2 cellular contexts compared by ENCODE assay signal in genomic region chr12:52903285-52903854, GRCh38.
TF ChIP-seq lines count a peak whose summit lies in the region.

No MANE protein-coding gene starts in this region.

TF ChIP-seq in A549, 52 proteins besides CTCF, POLR2A, EP300 and RAD21 (continued from another document and continues in another):
- no peak for TF ChIP-seq CHD2 (IDR thresholded peaks at IDR 0.05; ENCODE audit: low read length, partially characterized antibody)
- TF ChIP-seq FOSL2 (IDR thresholded peaks at IDR 0.05), result no peak
- TF ChIP-seq FOSL2 (CRISPR knock-in tag; IDR thresholded peaks at IDR 0.05), result peak; percentile 26; the same call in 1 of the 2 replicates
- TF ChIP-seq PHF8 (IDR thresholded peaks at IDR 0.05; ENCODE audit: borderline replicate concordance, low read depth), result no peak
- TF ChIP-seq PBX3 (IDR thresholded peaks at IDR 0.05), result no peak
- TF ChIP-seq TP53 (CRISPR knock-in tag; IDR thresholded peaks at IDR 0.05), result peak; percentile 85
- TF ChIP-seq HMGXB4 (CRISPR knock-in tag; IDR thresholded peaks at IDR 0.05; ENCODE audit: borderline replicate concordance), result 0 out of 2 replicates have a peak, but pooled peaks have one; percentile 39
- TF ChIP-seq CBX2 (IDR thresholded peaks at IDR 0.05; ENCODE audit: borderline replicate concordance, low read depth), result no peak
- TF ChIP-seq GATA3 (IDR thresholded peaks at IDR 0.05; ENCODE audit: borderline replicate concordance), result no peak
- no peak for TF ChIP-seq CHD4 (IDR thresholded peaks at IDR 0.05; ENCODE audit: borderline replicate concordance)
- no peak for TF ChIP-seq ZNF302 (CRISPR knock-in tag; IDR thresholded peaks at IDR 0.05)
- TF ChIP-seq RCOR1 (IDR thresholded peaks at IDR 0.05; ENCODE audit: low read depth, low read length), result no peak
- no peak for TF ChIP-seq HOXB13 (CRISPR knock-in tag; IDR thresholded peaks at IDR 0.05; ENCODE audit: low read depth)
- TF ChIP-seq SREBF2 (IDR thresholded peaks at IDR 0.05), result no peak
- no peak for TF ChIP-seq BCL3 (IDR thresholded peaks at IDR 0.05)
- no peak for TF ChIP-seq MAFK (IDR thresholded peaks at IDR 0.05; ENCODE audit: partially characterized antibody)
- no peak for TF ChIP-seq HOXB5 (CRISPR knock-in tag; IDR thresholded peaks at IDR 0.05)
- TF ChIP-seq SMC3 (IDR thresholded peaks at IDR 0.05), result 0 out of 3 replicates have a peak, but pooled peaks have one; percentile 7
- peak; percentile 26; the same call in 1 of the 2 replicates for TF ChIP-seq FOSB (CRISPR knock-in tag; IDR thresholded peaks at IDR 0.05)
- TF ChIP-seq EHF (CRISPR knock-in tag; IDR thresholded peaks at IDR 0.05), result no peak
- no peak; the same call in 1 of the 2 replicates for TF ChIP-seq RFX5 (IDR thresholded peaks at IDR 0.05)
- TF ChIP-seq ZFP36 (IDR thresholded peaks at IDR 0.05; ENCODE audit: borderline replicate concordance, partially characterized antibody), result no peak
- no peak for TF ChIP-seq HDAC2 (IDR thresholded peaks at IDR 0.05)
- no peak for TF ChIP-seq USF2 (IDR thresholded peaks at IDR 0.05)
- no peak for TF ChIP-seq TFCP2L1 (CRISPR knock-in tag; IDR thresholded peaks at IDR 0.05)
- TF ChIP-seq JUN (IDR thresholded peaks at IDR 0.05), result peak in 1 of 2 experiments; percentile 85; a peak in 4 of 5 replicates
- 0 out of 2 replicates have a peak, but pooled peaks have one; percentile 26 for TF ChIP-seq RARB (CRISPR knock-in tag; IDR thresholded peaks at IDR 0.05)
- TF ChIP-seq MAZ (IDR thresholded peaks at IDR 0.05; ENCODE audit: borderline replicate concordance, low read depth, low read length), result 0 out of 2 replicates have a peak, but pooled peaks have one; percentile 6
- TF ChIP-seq ATOH8 (CRISPR knock-in tag; IDR thresholded peaks at IDR 0.05; ENCODE audit: low read depth), result no peak
- no peak for TF ChIP-seq KDM5A (IDR thresholded peaks at IDR 0.05)
- TF ChIP-seq BHLHE40 (IDR thresholded peaks at IDR 0.05; ENCODE audit: low read depth, low read length), result no peak
- TF ChIP-seq EHMT2 (IDR thresholded peaks at IDR 0.05; ENCODE audit: low read depth), result no peak
- TF ChIP-seq NPAS2 (CRISPR knock-in tag; IDR thresholded peaks at IDR 0.05; ENCODE audit: borderline replicate concordance), result no peak
- no peak for TF ChIP-seq JUNB (IDR thresholded peaks at IDR 0.05)
- no peak for TF ChIP-seq NFE2L2 (conservative IDR thresholded peaks at IDR 0.05; ENCODE audit: low read length)

TF ChIP-seq in endothelial cell of umbilical vein, 7 proteins besides CTCF, POLR2A, EP300 and RAD21:
- TF ChIP-seq FOS (IDR thresholded peaks at IDR 0.05; ENCODE audit: borderline replicate concordance, insufficient read depth, low read length) (no peak), GATA2 (IDR thresholded peaks at IDR 0.05; ENCODE audit: insufficient read depth, insufficient read length, low read depth, low read length) (no peak), JUN (IDR thresholded peaks at IDR 0.05; ENCODE audit: borderline replicate concordance, insufficient read depth, insufficient read length, low read depth) (no peak), MAX (IDR thresholded peaks at IDR 0.05; ENCODE audit: insufficient read depth, insufficient read length) (no peak), EZH2 (IDR thresholded peaks at IDR 0.05; ENCODE audit: borderline replicate concordance, low read depth, low read length, severe bottlenecking) (no peak), POLR2AphosphoS5 (IDR thresholded peaks at IDR 0.05; ENCODE audit: insufficient read depth, low read depth, low read length) (no peak)
TF ChIP-seq in endothelial cell of umbilical vein: peak in this region for 0.
